ENCODE assay signal across 8 cellular contexts in genomic region chr7:91267558-91267955, GRCh38. TPM values are rescaled to one million over a fixed set of nuclear protein-coding genes. Genes with fewer than 3 reads are reported as not detected.
DNase-seq lines count a peak whose midpoint lies in the region; TF ChIP-seq lines count a peak whose summit lies in the region.

No MANE protein-coding gene starts in this region.

- peak overlapping the region; percentile 40; the same call in 1 of the 2 replicates for H3K27ac ChIP-seq in GM23248
- H3K27ac ChIP-seq in skin epidermis: peak overlapping the region in 16 of 21 experiments; percentile 13 to 97 (median 87)

- DNase-seq in GM23248 (peak; percentile 84), astrocyte of the spinal cord (ENCODE audit: low read depth, low spot score) (peak; percentile 80), iris pigment epithelial cell (ENCODE audit: low read depth) (peak; percentile 62), hippocampal formation (lab: John Stamatoyannopoulos, UW) (no peak), NCI-H510A treated with DMSO at 0.1 percent for 48 hours (lab: John Stamatoyannopoulos, UW) (no peak), NCI-H1105 treated with DMSO at 0.1 percent for 48 hours (lab: John Stamatoyannopoulos, UW) (no peak)
- no peak for DNase-seq in NK-92 treated with Interleukin-12 subunit alpha and Interleukin-12 subunit beta, amount 100 ng/mL, for 24 hours (lab: John Stamatoyannopoulos, UW)

- no peaks in the 10 kb centered on the region for H3K9me2 ChIP-seq in GM23248 (ENCODE audit: insufficient read depth)

- no peak for TF ChIP-seq CTCF in astrocyte of the spinal cord (IDR thresholded peaks at IDR 0.05; ENCODE audit: low read depth, low read length)

- in situ Hi-C loops in GM23248 (cut with MboI): loop anchor here (10.0 kb wide), 1 partner anchor 183 kb away; no protein-coding TSS in a partner anchor
- in situ Hi-C loops in astrocyte of the spinal cord (cut with HindIII; ENCODE audit: low sequenced_read_pairs): no loop called here

- H3K27me3 ChIP-seq in GM23248 (replicated peaks; ENCODE audit: insufficient read depth): no peaks in the 10 kb centered on the region

- peaks cover 12% of the 10 kb centered on the region; the same call in 1 of the 2 replicates for H3F3A ChIP-seq in GM23248 (ENCODE audit: insufficient read depth)

- H3K9ac ChIP-seq in GM23248: peak overlapping the region; percentile 67

- 33 to 34% methylated on average over 7 of the region's 7 CpGs for WGBS in GM23248 (ENCODE audit: low coverage in 1 of 2, low lambda C conversion rate in 2 of 2, missing lambda C conversion rate in 2 of 2), 2 experiments

- H3K9me3 ChIP-seq in GM23248 (ENCODE audit: low read depth): no peaks in the 10 kb centered on the region

- peak overlapping the region; percentile 86 for H3K4me3 ChIP-seq in GM23248
- H3K4me3 ChIP-seq in astrocyte of the spinal cord (ENCODE audit: low read depth, low read length): peak overlapping the region; percentile 69
- peak overlapping the region; percentile 64 to 88 (median 80) for H3K4me3 ChIP-seq in skin epidermis

- H3K4me1 ChIP-seq in GM23248 (ENCODE audit: insufficient read depth): peaks cover 21% of the 10 kb centered on the region; the same call in 1 of the 2 replicates

- peak overlapping the region; percentile 82 for H3K4me2 ChIP-seq in GM23248 (ENCODE audit: unreplicated experiment)

- H4K20me1 ChIP-seq in GM23248 (ENCODE audit: insufficient read depth): no peaks in the 10 kb centered on the region

- peaks cover 29% of the 10 kb centered on the region for H3K79me2 ChIP-seq in GM23248 (ENCODE audit: insufficient read depth)

- H2AFZ ChIP-seq in GM23248: peak overlapping the region; percentile 85

- H3K36me3 ChIP-seq in GM23248 (ENCODE audit: low read depth): no peaks in the 10 kb centered on the region

RNA-seq across cellular contexts. Expression of gene FZD1, which starts 3.3 kb away (rescaled TPM):
- 15.1 and 18.5 TPM in 2 replicates for total RNA-seq in GM23248 (2014; rRNA removed; shearing (Covaris generic))
- 3.8 and 4.0 TPM in 2 replicates for polyA plus RNA-seq in GM23248 (2016; fragmentation: Nextera tagmentation; extraction: Ambion mirVana)

Comparison
In these comparisons a context has a peak if more than half of its experiments do, and no peak if none do; other contexts are left out.
1. DNase-seq: peak in GM23248 (single experiment), astrocyte of the spinal cord (single experiment) and iris pigment epithelial cell (single experiment); none in NK-92 treated with Interleukin-12 subunit alpha and Interleukin-12 subunit beta, amount 100 ng/mL, for 24 hours (single experiment), hippocampal formation (0 of 2), NCI-H510A treated with DMSO at 0.1 percent for 48 hours (single experiment) and NCI-H1105 treated with DMSO at 0.1 percent for 48 hours (single experiment).
2. Peak in every context shown above with its lines, with median percentiles within 50 percentile points of each other: H3K4me3 ChIP-seq.